17 cellular contexts compared by ENCODE assay signal in the genomic region with DNA sequence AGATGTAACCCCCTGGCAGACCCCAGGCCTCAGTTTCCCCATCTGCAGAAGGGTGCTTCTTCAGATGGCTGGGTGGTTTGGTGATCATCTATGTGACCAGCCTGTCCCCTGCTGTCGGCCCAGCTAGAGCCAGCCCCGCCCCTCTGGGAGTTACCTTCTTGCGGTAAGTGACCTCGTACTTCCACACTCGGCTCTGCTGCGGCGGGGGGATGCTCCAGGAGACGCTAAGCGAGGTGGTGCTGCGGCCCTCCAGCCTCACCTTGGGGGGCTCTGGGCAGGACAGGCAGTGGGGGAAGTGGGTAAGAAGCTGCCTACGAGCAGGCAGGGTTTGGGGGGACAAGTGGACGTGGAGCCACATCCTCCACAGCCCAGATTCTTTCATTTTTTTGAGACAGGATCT. TPM values are rescaled to one million over a fixed set of nuclear protein-coding genes. Genes with fewer than 3 reads are reported as not detected.
DNase-seq lines count a peak whose midpoint lies in the region; FAIRE-seq and TF ChIP-seq lines count a peak whose summit lies in the region.
"Had no signal": no experiment of that assay in that cellular context is flagged by ENCODE, and none has a peak within 500 bp of the region (broad histone marks: within the 10 kb centered on the region; RNA-seq: fewer than 3 reads in every experiment).

No MANE protein-coding gene starts in this region.

- CTCF ChIA-PET in HEK293 (lab: Yijun Ruan, JAX), result interaction anchor here (1.0 kb wide), 2 partner anchors 17 to 57 kb away, joined by 3 read pairs; no protein-coding TSS in a partner anchor
- CTCF ChIA-PET in PC-9 (lab: Charles Lee), result no interaction called here
- CTCF ChIA-PET in H1 (lab: Charles Lee; ENCODE audit: partially characterized antibody), result interaction anchor here (0.6 to 7.5 kb wide), 7 partner anchors 9 to 228 kb away, joined by 3 to 45 read pairs (median 4); no protein-coding TSS in a partner anchor

- H2BK15ac ChIP-seq in H1 (ENCODE audit: low read length) (no peak overlapping the region), neuronal stem cell (ENCODE audit: low read length) (no peak overlapping the region)

- TF ChIP-seq EP300 in H1 (IDR thresholded peaks at IDR 0.05; ENCODE audit: borderline replicate concordance in 1 of 2, low read depth in 2 of 2, low read length in 2 of 2) (no peak), suprapubic skin (IDR thresholded peaks at IDR 0.05) (no peak)

- TF ChIP-seq POLR2A in H1 (IDR thresholded peaks at IDR 0.05; ENCODE audit: control extremely low read depth in 1 of 2, low read depth in 2 of 2, low read length in 2 of 2), result no peak
- no peak for TF ChIP-seq POLR2A in suprapubic skin (IDR thresholded peaks at IDR 0.05)

- H2BK12ac ChIP-seq in H1 (ENCODE audit: low read depth, low read length) (no peak overlapping the region), neuronal stem cell (ENCODE audit: low read length) (no peak overlapping the region)

- H3K4me1 ChIP-seq in HEK293 (ENCODE audit: control insufficient read depth, insufficient read depth, low read length), result no peaks in the 10 kb centered on the region
- H3K4me1 ChIP-seq in PC-9 (replicated peaks; ENCODE audit: insufficient read depth), result peaks cover 39% of the 10 kb centered on the region
- H3K4me1 ChIP-seq in H1 (replicated peaks in 1 of 4; ENCODE audit: control insufficient read depth in 3 of 4, insufficient read depth in 4 of 4, low read length in 3 of 4), result peaks cover 0 to 13% (median 6%) of the 10 kb centered on the region in 4 experiments; a peak in 5 of 7 replicates
- peaks cover 4 to 9% of the 10 kb centered on the region in 2 donors for H3K4me1 ChIP-seq in neuronal stem cell (ENCODE audit: control insufficient read depth in 2 of 2, insufficient read depth in 1 of 2, low read depth in 1 of 2, low read length in 2 of 2)
- peaks cover 18% of the 10 kb centered on the region for H3K4me1 ChIP-seq in suprapubic skin

- intact Hi-C loops in PC-9 (cut with micrococcal nuclease; ENCODE audit: unreplicated experiment), result no loop called here

- peaks cover 84% of the 10 kb centered on the region for H3F3A ChIP-seq in PC-9 (ENCODE audit: insufficient read depth, low read depth)

- H2BK5ac ChIP-seq in H1 (ENCODE audit: low read depth, low read length), result no peak overlapping the region
- no peak overlapping the region for H2BK5ac ChIP-seq in neuronal stem cell (ENCODE audit: low read length)

- H3K56ac ChIP-seq in H1 (replicated peaks; ENCODE audit: insufficient read length, low read depth, low read length), result no peak overlapping the region

- TF ChIP-seq RAD21 in H1 (IDR thresholded peaks at IDR 0.05 in 1 of 2, conservative IDR thresholded peaks at IDR 0.05 in 1 of 2; ENCODE audit: low read depth in 2 of 2, low read length in 2 of 2), result no peak

- H4K91ac ChIP-seq in H1 (replicated peaks; ENCODE audit: insufficient read length, low read length) (no peak overlapping the region), neuronal stem cell (ENCODE audit: low read depth, low read length, poor library complexity) (no peak overlapping the region)

- H3K9me2 ChIP-seq in PC-9 (ENCODE audit: insufficient read depth), result no peaks in the 10 kb centered on the region

- H4K8ac ChIP-seq in H1 (ENCODE audit: extremely low read depth, insufficient read depth, low read length) (peak overlapping the region; percentile 14; the same call in 1 of the 2 replicates), neuronal stem cell (ENCODE audit: low read depth, low read length) (no peak overlapping the region)

- peaks cover 9% of the 10 kb centered on the region for H3K79me1 ChIP-seq in H1 (ENCODE audit: low read depth, low read length)
- H3K79me1 ChIP-seq in neuronal stem cell (ENCODE audit: low read depth, low read length), result peaks cover 39% of the 10 kb centered on the region

- POLR2A ChIA-PET in HEK293 (lab: Yijun Ruan, JAX), result no interaction called here
- POLR2A ChIA-PET in PC-9 (lab: Charles Lee; ENCODE audit: unreplicated experiment), result no interaction called here
- POLR2A ChIA-PET in H1 (lab: Charles Lee; ENCODE audit: partially characterized antibody), result interaction anchor here (1.1 to 1.5 kb wide), 3 partner anchors 11 to 31 kb away, joined by 3 to 5 read pairs (median 5); a partner anchor contains a TSS

- H3K79me2 ChIP-seq in PC-9 (ENCODE audit: low read depth) (peaks cover 91% of the 10 kb centered on the region), H1 (ENCODE audit: control insufficient read depth in 1 of 2, insufficient read depth in 2 of 2, low read length in 2 of 2) (peaks cover 0 to 19% of the 10 kb centered on the region in 2 experiments; a peak in 2 of 4 replicates)

- H3K27ac ChIP-seq in HEK293 (ENCODE audit: extremely low read depth, low read depth, low read length), result no peak overlapping the region
- 0 out of 2 replicates have a peak overlapping the region, but pooled peaks have one; percentile 19 for H3K27ac ChIP-seq in PC-9
- no peak overlapping the region for H3K27ac ChIP-seq in H1 (ENCODE audit: low read depth, low read length)
- no peak overlapping the region for H3K27ac ChIP-seq in neuronal stem cell (replicated peaks; ENCODE audit: low read length)
- H3K27ac ChIP-seq in suprapubic skin, result no peak overlapping the region
- H3K27ac ChIP-seq: KMS-11 had no signal

- no peak overlapping the region for H3K18ac ChIP-seq in H1 (ENCODE audit: extremely low read depth, low read length)
- peak overlapping the region; percentile 11 for H3K18ac ChIP-seq in neuronal stem cell (ENCODE audit: low read length)

- no peaks in the 10 kb centered on the region; the same call in 1 of the 2 replicates for H3K23me2 ChIP-seq in H1 (ENCODE audit: low read depth, low read length)

- H3K9ac ChIP-seq in H1 (replicated peaks in 1 of 4; ENCODE audit: extremely low read depth in 1 of 4, low read depth in 3 of 4, low read length in 3 of 4) (no peak overlapping the region), neuronal stem cell (ENCODE audit: low read depth, low read length, poor library complexity) (no peak overlapping the region)
- H3K9ac ChIP-seq: KMS-11 had no signal

- H4K20me1 ChIP-seq in PC-9 (ENCODE audit: insufficient read depth) (no peaks in the 10 kb centered on the region; the same call in 1 of the 2 replicates), H1 (replicated peaks in 1 of 2; ENCODE audit: control insufficient read depth in 1 of 2, insufficient read depth in 2 of 2, low read length in 2 of 2) (peaks cover 17 to 41% of the 10 kb centered on the region in 2 experiments)

- H2BK120ac ChIP-seq in H1 (replicated peaks; ENCODE audit: low read depth, low read length) (no peak overlapping the region), neuronal stem cell (ENCODE audit: low read depth, low read length) (no peak overlapping the region)

- TF ChIP-seq CTCF in HEK293 (tag by site-specific recombination; IDR thresholded peaks at IDR 0.05) (no peak), PC-9 (conservative IDR thresholded peaks at IDR 0.05) (no peak), H1 (IDR thresholded peaks at IDR 0.05; ENCODE audit: control extremely low read depth in 1 of 3, insufficient read depth in 1 of 3, low read depth in 1 of 3, low read length in 3 of 3) (no peak), suprapubic skin (IDR thresholded peaks at IDR 0.05) (no peak)

- no peak overlapping the region for H2BK20ac ChIP-seq in H1 (ENCODE audit: low read length)

- DNase-seq in PC-9 (no peak), H1 (ENCODE audit: low read depth in 1 of 2, low spot score in 2 of 2) (no peak), neuronal stem cell (ENCODE audit: low spot score) (no peak), NCI-H526 (lab: John Stamatoyannopoulos, UW) (no peak), suprapubic skin (ENCODE audit: low spot score in 2 of 2) (no peak), AG08395 (ENCODE audit: low spot score) (no peak)
- DNase-seq: CD8-positive, alpha-beta T cell; COR-L47; DND-41; GDM1; HCEC 1CT had no signal

- H3K27me3 ChIP-seq in PC-9 (ENCODE audit: insufficient read depth, low read depth), result no peaks in the 10 kb centered on the region
- H3K27me3 ChIP-seq in H1 (replicated peaks in 1 of 4; ENCODE audit: control insufficient read depth in 3 of 4, extremely low read depth in 1 of 4, insufficient read depth in 3 of 4, low read length in 3 of 4), result no peaks in the 10 kb centered on the region
- no peaks in the 10 kb centered on the region for H3K27me3 ChIP-seq in neuronal stem cell (ENCODE audit: control insufficient read depth in 3 of 3, insufficient read depth in 3 of 3, low read depth in 1 of 3, low read length in 3 of 3)
- no peaks in the 10 kb centered on the region for H3K27me3 ChIP-seq in suprapubic skin

- H3K4me2 ChIP-seq in PC-9, result peak overlapping the region; percentile 51
- H3K4me2 ChIP-seq in H1 (ENCODE audit: insufficient read depth in 1 of 2, low read depth in 2 of 2, low read length in 2 of 2), result no peak overlapping the region
- H3K4me2 ChIP-seq in neuronal stem cell (ENCODE audit: insufficient read depth, low read length, poor library complexity, severe bottlenecking), result no peak overlapping the region
- H3K4me2 ChIP-seq: A549, GM23338, KMS-11 had no signal

- H3K9me3 ChIP-seq in HEK293 (ENCODE audit: control insufficient read depth, insufficient read depth, low read depth, low read length) (no peaks in the 10 kb centered on the region), PC-9 (ENCODE audit: insufficient read depth, low read depth) (no peaks in the 10 kb centered on the region), H1 (ENCODE audit: insufficient read depth in 2 of 2, low read depth in 1 of 2, low read length in 1 of 2) (no peaks in the 10 kb centered on the region), neuronal stem cell (replicated peaks in 1 of 2; ENCODE audit: control insufficient read depth in 2 of 2, insufficient read depth in 1 of 2, low read depth in 1 of 2, low read length in 2 of 2) (peaks cover 0 to 2% of the 10 kb centered on the region in 2 donors), suprapubic skin (no peaks in the 10 kb centered on the region)
- H3K9me3 ChIP-seq: A549 had no signal

- FAIRE-seq in H1 (lab: Jason Lieb, UNC), result no peak
- FAIRE-seq: A549 had no signal

- no peak overlapping the region for H3K4me3 ChIP-seq in HEK293 (ENCODE audit: low read depth, low read length)
- H3K4me3 ChIP-seq in PC-9, result peak overlapping the region; percentile 31; the same call in 1 of the 2 replicates
- no peak overlapping the region for H3K4me3 ChIP-seq in H1 (ENCODE audit: extremely low read depth in 1 of 4, insufficient read depth in 2 of 4, low read depth in 3 of 4, low read length in 4 of 4)
- H3K4me3 ChIP-seq in neuronal stem cell (ENCODE audit: low read length in 2 of 2), result no peak overlapping the region
- H3K4me3 ChIP-seq in suprapubic skin, result no peak overlapping the region
- H3K4me3 ChIP-seq: A549, GM23338 had no signal

- WGBS in H1 (ENCODE audit: extremely low coverage in 1 of 2, insufficient coverage in 1 of 2, insufficient read length in 1 of 2, insufficient replicate concordance in 2 of 2, low coverage in 1 of 2, low lambda C conversion rate in 2 of 2, missing lambda C conversion rate in 1 of 2), 2 experiments, result 89% methylated on average over 12 of the region's 12 CpGs; no CpG with 5 or more reads in 1 of the 2 experiments
- WGBS in neuronal stem cell (ENCODE audit: extremely low coverage in 2 of 2, insufficient read length in 2 of 2, insufficient replicate concordance in 1 of 2), 2 donors, result no CpG with 5 or more reads among the region's 12 CpGs
- 91% methylated on average over 12 of the region's 12 CpGs for WGBS in suprapubic skin

- H3K4ac ChIP-seq in H1 (replicated peaks; ENCODE audit: insufficient read length, low read depth, low read length) (no peak overlapping the region), neuronal stem cell (ENCODE audit: low read length) (no peak overlapping the region)

- H3K36me3 ChIP-seq in HEK293 (ENCODE audit: control insufficient read depth in 2 of 2, insufficient read depth in 1 of 2, low read length in 2 of 2) (peaks cover 7 to 90% of the 10 kb centered on the region in 2 experiments; a peak in 2 of 3 replicates), PC-9 (ENCODE audit: low read depth) (peaks cover 46% of the 10 kb centered on the region), H1 (ENCODE audit: control insufficient read depth in 2 of 4, insufficient read depth in 4 of 4, low read length in 3 of 4) (peaks cover 23 to 64% (median 50%) of the 10 kb centered on the region in 4 experiments), neuronal stem cell (replicated peaks in 1 of 2; ENCODE audit: control insufficient read depth in 2 of 2, insufficient read depth in 2 of 2, low read length in 2 of 2) (peaks cover 79 to 88% of the 10 kb centered on the region in 2 donors), suprapubic skin (peaks cover 76% of the 10 kb centered on the region)

- H3K14ac ChIP-seq in H1 (ENCODE audit: insufficient read length) (no peak overlapping the region), neuronal stem cell (ENCODE audit: low read length) (no peak overlapping the region)

- H2AK5ac ChIP-seq in H1 (ENCODE audit: low read depth, low read length) (no peak overlapping the region), neuronal stem cell (ENCODE audit: low read depth, low read length) (no peak overlapping the region)

- BruUV-seq in PC-9 (replicated peaks; lab: Mats Ljungman, UMichigan), result no TSS peak

- H3K23ac ChIP-seq in H1 (ENCODE audit: insufficient read length) (no peak overlapping the region), neuronal stem cell (ENCODE audit: low read depth, low read length, poor library complexity) (no peak overlapping the region)

- H4K5ac ChIP-seq in H1 (ENCODE audit: insufficient read length, low read depth, low read length), result no peak overlapping the region

- H2AFZ ChIP-seq in PC-9 (no peak overlapping the region), H1 (ENCODE audit: low read length) (no peak overlapping the region), neuronal stem cell (ENCODE audit: low read length) (no peak overlapping the region)
- H2AFZ ChIP-seq: GM23338 had no signal

RNA-seq across cellular contexts. Expression of a gene that starts 20.4 kb away (rescaled TPM):
- total RNA-seq in PC-9 (2021), result 48.3 and 65.8 TPM in 2 replicates
- 28.4 and 33.6 TPM in 2 replicates for total RNA-seq in H1 (2021; fragmentation: NEBNext Ultra II Directional; extraction: Animal tissue kit (Norgen Biotek cat#: 25700))
- polyA plus RNA-seq in H1 (2011; rRNA removed), result 26.8 and 42.2 TPM in 2 replicates
- polyA plus RNA-seq in H1 (2011; cell fraction: cytosol; rRNA removed), result 24.2 TPM
- 69.5 TPM for polyA plus RNA-seq in H1 (2011; cell fraction: nucleus; rRNA removed)
- 23.3 to 29.4 TPM (median 24.9 TPM) in 4 replicates for polyA plus RNA-seq in H1 (2012, experiment 1 of 2)
- 28.9 TPM for polyA plus RNA-seq in H1 (2012, experiment 2 of 2)
- polyA plus RNA-seq in H1 (2013, experiment 1 of 2), result 33.8 TPM
- 33.1 TPM for polyA plus RNA-seq in H1 (2013, experiment 2 of 2)
- 44.2 and 53.8 TPM in 2 replicates for polyA minus RNA-seq in H1 (2011; rRNA and poly(A)+ RNA removed)
- polyA minus RNA-seq in H1 (2011; cell fraction: cytosol; rRNA and poly(A)+ RNA removed), result 30.1 TPM
- 34.1 TPM for polyA minus RNA-seq in H1 (2011; cell fraction: nucleus; rRNA and poly(A)+ RNA removed)
- 74.6 TPM for polyA plus RNA-seq in neuronal stem cell (2013, experiment 1 of 2)
- 73.7 TPM for polyA plus RNA-seq in neuronal stem cell (2013, experiment 2 of 2)
- 100 to 1,000 TPM in 3 of 4 donors, 10 to 100 TPM in 1; 59.0 to 145 (median 104) TPM for total RNA-seq in suprapubic skin
- total RNA-seq: CD8-positive, alpha-beta T cell had no signal
- polyA plus RNA-seq: CD14-positive monocyte, IgD-negative memory B cell had no signal
